8 cellular contexts compared by ENCODE assay signal in genomic region chr1:67339623-67340343, GRCh38. TPM values are rescaled to one million over a fixed set of nuclear protein-coding genes. Genes with fewer than 3 reads are reported as not detected.
DNase-seq lines count a peak whose midpoint lies in the region; ATAC-seq lines count a peak whose summit lies in the region.

No MANE protein-coding gene starts in this region.

- ATAC-seq in GM18868 (IDR thresholded peaks at IDR 0.05; ENCODE audit: unreplicated experiment) = peak; percentile 38
- peak; percentile 38 for ATAC-seq in HG02885 (IDR thresholded peaks at IDR 0.05; ENCODE audit: poor library complexity, unreplicated experiment)

- peak; percentile 50 for DNase-seq in RKO (ENCODE audit: low spot score)
- DNase-seq in fibroblast of gingiva (ENCODE audit: low read depth) = peak; percentile 51
- DNase-seq in stromal cell of bone marrow (ENCODE audit: low read depth) = peak; percentile 69
- no peak for DNase-seq in T-helper 9 cell
- no peak for DNase-seq in occipital lobe (lab: John Stamatoyannopoulos, UW)
- DNase-seq in cortex of kidney (lab: John Stamatoyannopoulos, UW) = no peak

RNA-seq across cellular contexts. Expression of gene IL12RB2, which starts 32.1 kb away (rescaled TPM):
- 12.2 TPM for total RNA-seq in occipital lobe

Comparison
In these comparisons a context has a peak if more than half of its experiments do, and no peak if none do; other contexts are left out.
1. DNase-seq: peak in RKO (single experiment), fibroblast of gingiva (single experiment) and stromal cell of bone marrow (single experiment); none in T-helper 9 cell (single experiment), occipital lobe (single experiment) and cortex of kidney (single experiment).